In genomic region chr5:82976887-82977286, GRCh38 we compare ENCODE assay signal across 1 cellular context.
A peak's percentile ranks its signal among the peaks of the same experiment; 100 is the strongest.
TF ChIP-seq lines count a peak whose summit lies in the region.
"Not testable (repeated sequence)": the region's sequence is repeated elsewhere in the genome, so short reads cannot be mapped to it uniquely, and the experiment has no call there.

No MANE protein-coding gene starts in this region.

TF ChIP-seq in HepG2, 621 proteins besides CTCF, POLR2A, EP300 and RAD21 (continued from another document and continues in another):
- TF ChIP-seq ZNF281 (CRISPR knock-in tag; IDR thresholded peaks at IDR 0.05; ENCODE audit: borderline replicate concordance) (peak; percentile 54; the same call in 1 of the 2 replicates), SP140L (CRISPR knock-in tag; IDR thresholded peaks at IDR 0.05; ENCODE audit: borderline replicate concordance) (peak; percentile 74; the same call in 1 of the 2 replicates), NR2F2 (IDR thresholded peaks at IDR 0.05; ENCODE audit: borderline replicate concordance, low read depth) (peak; percentile 93), TARDBP (CRISPR knock-in tag; IDR thresholded peaks at IDR 0.05) (peak; percentile 79), ZNF331 (CRISPR knock-in tag; IDR thresholded peaks at IDR 0.05) (peak; percentile 79), NCOA2 (CRISPR knock-in tag; IDR thresholded peaks at IDR 0.05) (peak; percentile 98), ZBTB43 (CRISPR knock-in tag; conservative IDR thresholded peaks at IDR 0.05) (0 out of 2 replicates have a peak, but pooled peaks have one; percentile 65), GATAD1 (CRISPR knock-in tag; IDR thresholded peaks at IDR 0.05) (0 out of 2 replicates have a peak, but pooled peaks have one; percentile 35), RFXAP (CRISPR knock-in tag; IDR thresholded peaks at IDR 0.05; ENCODE audit: borderline replicate concordance) (peak; percentile 76; the same call in 1 of the 2 replicates), HOXA3 (CRISPR knock-in tag; IDR thresholded peaks at IDR 0.05) (peak; percentile 80), KMT2B (CRISPR knock-in tag; IDR thresholded peaks at IDR 0.05) (peak; percentile 57; the same call in 1 of the 2 replicates), FOXK1 (CRISPR knock-in tag; IDR thresholded peaks at IDR 0.05; ENCODE audit: borderline replicate concordance, low read depth) (peak; percentile 55; the same call in 1 of the 2 replicates), TP53 (CRISPR knock-in tag; conservative IDR thresholded peaks at IDR 0.05) (0 out of 2 replicates have a peak, but pooled peaks have one; percentile 68), NR2C2 (CRISPR knock-in tag; IDR thresholded peaks at IDR 0.05; ENCODE audit: borderline replicate concordance) (peak; percentile 87), ATF4 (CRISPR knock-in tag; IDR thresholded peaks at IDR 0.05) (peak in 1 of 2 experiments; percentile 68; a peak in 1 of 4 replicates), ZNF580 (CRISPR knock-in tag; IDR thresholded peaks at IDR 0.05; ENCODE audit: borderline replicate concordance, low read depth) (peak; percentile 65; the same call in 1 of the 2 replicates), MEIS2 (CRISPR knock-in tag; IDR thresholded peaks at IDR 0.05) (peak; percentile 56; the same call in 1 of the 2 replicates), HOXA5 (CRISPR knock-in tag; IDR thresholded peaks at IDR 0.05) (peak; percentile 63; the same call in 1 of the 2 replicates), HHEX (CRISPR knock-in tag; IDR thresholded peaks at IDR 0.05) (0 out of 2 replicates have a peak, but pooled peaks have one; percentile 22), PITX1 (CRISPR knock-in tag; IDR thresholded peaks at IDR 0.05) (peak; percentile 88), ZNF503 (CRISPR knock-in tag; IDR thresholded peaks at IDR 0.05) (peak; percentile 90), KDM3A (CRISPR knock-in tag; IDR thresholded peaks at IDR 0.05; ENCODE audit: low read depth) (0 out of 2 replicates have a peak, but pooled peaks have one; percentile 27), JUNB (CRISPR knock-in tag; IDR thresholded peaks at IDR 0.05; ENCODE audit: borderline replicate concordance) (peak; percentile 62; the same call in 1 of the 2 replicates), GATAD2A (CRISPR knock-in tag; IDR thresholded peaks at IDR 0.05) (peak; percentile 97), PAXIP1 (CRISPR knock-in tag; conservative IDR thresholded peaks at IDR 0.05) (peak; percentile 90), ZKSCAN8 (CRISPR knock-in tag; IDR thresholded peaks at IDR 0.05; ENCODE audit: borderline replicate concordance) (peak; percentile 53; the same call in 1 of the 2 replicates), ZSCAN20 (CRISPR knock-in tag; IDR thresholded peaks at IDR 0.05; ENCODE audit: borderline replicate concordance) (peak; percentile 70; the same call in 1 of the 2 replicates), FOXP4 (CRISPR knock-in tag; IDR thresholded peaks at IDR 0.05) (peak; percentile 89), ZNF124 (CRISPR knock-in tag; IDR thresholded peaks at IDR 0.05) (0 out of 2 replicates have a peak, but pooled peaks have one; percentile 58), THAP11 (CRISPR knock-in tag; IDR thresholded peaks at IDR 0.05) (peak; percentile 64), FOXK2 (IDR thresholded peaks at IDR 0.05) (0 out of 2 replicates have a peak, but pooled peaks have one; percentile 21), SALL1 (CRISPR knock-in tag; IDR thresholded peaks at IDR 0.05) (peak; percentile 97), SP1 (CRISPR knock-in tag; IDR thresholded peaks at IDR 0.05) (0 out of 2 replicates have a peak, but pooled peaks have one; percentile 15), SOX6 (CRISPR knock-in tag; IDR thresholded peaks at IDR 0.05) (peak; percentile 97), ZMYM4 (CRISPR knock-in tag; IDR thresholded peaks at IDR 0.05) (peak; percentile 93)
- TF ChIP-seq, protein P1, sequence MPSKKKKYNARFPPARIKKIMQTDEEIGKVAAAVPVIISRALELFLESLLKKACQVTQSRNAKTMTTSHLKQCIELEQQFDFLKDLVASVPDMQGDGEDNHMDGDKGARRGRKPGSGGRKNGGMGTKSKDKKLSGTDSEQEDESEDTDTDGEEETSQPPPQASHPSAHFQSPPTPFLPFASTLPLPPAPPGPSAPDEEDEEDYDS (CRISPR knock-in tag; IDR thresholded peaks at IDR 0.05), result peak; percentile 12; the same call in 1 of the 2 replicates
- TF ChIP-seq, protein P2, sequence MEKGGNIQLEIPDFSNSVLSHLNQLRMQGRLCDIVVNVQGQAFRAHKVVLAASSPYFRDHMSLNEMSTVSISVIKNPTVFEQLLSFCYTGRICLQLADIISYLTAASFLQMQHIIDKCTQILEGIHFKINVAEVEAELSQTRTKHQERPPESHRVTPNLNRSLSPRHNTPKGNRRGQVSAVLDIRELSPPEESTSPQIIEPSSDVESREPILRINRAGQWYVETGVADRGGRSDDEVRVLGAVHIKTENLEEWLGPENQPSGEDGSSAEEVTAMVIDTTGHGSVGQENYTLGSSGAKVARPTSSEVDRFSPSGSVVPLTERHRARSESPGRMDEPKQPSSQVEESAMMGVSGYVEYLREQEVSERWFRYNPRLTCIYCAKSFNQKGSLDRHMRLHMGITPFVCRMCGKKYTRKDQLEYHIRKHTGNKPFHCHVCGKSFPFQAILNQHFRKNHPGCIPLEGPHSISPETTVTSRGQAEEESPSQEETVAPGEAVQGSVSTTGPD (CRISPR knock-in tag; IDR thresholded peaks at IDR 0.05), result peak; percentile 89
- TF ChIP-seq, protein P3, sequence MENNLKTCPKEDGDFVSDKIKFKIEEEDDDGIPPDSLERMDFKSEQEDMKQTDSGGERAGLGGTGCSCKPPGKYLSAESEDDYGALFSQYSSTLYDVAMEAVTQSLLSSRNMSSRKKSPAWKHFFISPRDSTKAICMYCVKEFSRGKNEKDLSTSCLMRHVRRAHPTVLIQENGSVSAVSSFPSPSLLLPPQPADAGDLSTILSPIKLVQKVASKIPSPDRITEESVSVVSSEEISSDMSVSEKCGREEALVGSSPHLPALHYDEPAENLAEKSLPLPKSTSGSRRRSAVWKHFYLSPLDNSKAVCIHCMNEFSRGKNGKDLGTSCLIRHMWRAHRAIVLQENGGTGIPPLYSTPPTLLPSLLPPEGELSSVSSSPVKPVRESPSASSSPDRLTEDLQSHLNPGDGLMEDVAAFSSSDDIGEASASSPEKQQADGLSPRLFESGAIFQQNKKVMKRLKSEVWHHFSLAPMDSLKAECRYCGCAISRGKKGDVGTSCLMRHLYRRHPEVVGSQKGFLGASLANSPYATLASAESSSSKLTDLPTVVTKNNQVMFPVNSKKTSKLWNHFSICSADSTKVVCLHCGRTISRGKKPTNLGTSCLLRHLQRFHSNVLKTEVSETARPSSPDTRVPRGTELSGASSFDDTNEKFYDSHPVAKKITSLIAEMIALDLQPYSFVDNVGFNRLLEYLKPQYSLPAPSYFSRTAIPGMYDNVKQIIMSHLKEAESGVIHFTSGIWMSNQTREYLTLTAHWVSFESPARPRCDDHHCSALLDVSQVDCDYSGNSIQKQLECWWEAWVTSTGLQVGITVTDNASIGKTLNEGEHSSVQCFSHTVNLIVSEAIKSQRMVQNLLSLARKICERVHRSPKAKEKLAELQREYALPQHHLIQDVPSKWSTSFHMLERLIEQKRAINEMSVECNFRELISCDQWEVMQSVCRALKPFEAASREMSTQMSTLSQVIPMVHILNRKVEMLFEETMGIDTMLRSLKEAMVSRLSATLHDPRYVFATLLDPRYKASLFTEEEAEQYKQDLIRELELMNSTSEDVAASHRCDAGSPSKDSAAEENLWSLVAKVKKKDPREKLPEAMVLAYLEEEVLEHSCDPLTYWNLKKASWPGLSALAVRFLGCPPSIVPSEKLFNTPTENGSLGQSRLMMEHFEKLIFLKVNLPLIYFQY (CRISPR knock-in tag; IDR thresholded peaks at IDR 0.05; ENCODE audit: borderline replicate concordance), result peak; percentile 71; the same call in 1 of the 2 replicates
- TF ChIP-seq SP1, SOX6 (IDR thresholded peaks at IDR 0.05): not testable (repeated sequence)
